In the genomic region with DNA sequence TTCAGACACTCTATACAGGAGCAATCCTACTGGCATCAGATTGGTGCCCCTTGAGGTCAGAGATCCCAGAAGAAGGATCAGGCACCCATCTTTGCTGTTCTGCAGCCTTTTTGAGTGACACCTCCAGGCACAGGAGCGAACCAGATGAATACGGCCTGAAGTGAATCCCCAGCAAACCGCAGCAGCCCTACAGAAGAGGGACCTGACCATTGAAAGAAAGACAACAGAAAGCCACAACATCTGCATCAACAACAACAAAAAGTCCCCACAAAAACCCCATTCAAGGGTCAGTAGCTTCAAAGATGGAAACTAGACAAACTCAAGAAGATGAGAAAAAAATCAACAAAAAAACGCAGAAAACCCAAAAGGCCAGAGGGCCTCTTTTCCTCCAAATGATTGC, we compare ENCODE assay signal across 11 cellular contexts.
DNase-seq lines count a peak whose midpoint lies in the region; ATAC-seq and TF ChIP-seq lines count a peak whose summit lies in the region.
"Had no signal": no experiment of that assay in that cellular context is flagged by ENCODE, and none has a peak within 500 bp of the region (broad histone marks: within the 10 kb centered on the region; RNA-seq: fewer than 3 reads in every experiment).

No MANE protein-coding gene starts in this region.

- no peak overlapping the region for H3K4me3 Mint-ChIP-seq in activated B cell treated with CpG ODN at 0.5 μM for 24 hours

- H3K27ac Mint-ChIP-seq in activated B cell treated with CpG ODN at 0.5 μM for 24 hours, result peak overlapping the region; percentile 64

- DNase-seq in activated B cell treated with CpG ODN at 0.5 μM for 24 hours (no peak), NCI-H345 (lab: John Stamatoyannopoulos, UW) (no peak), activated gamma-delta T cell treated with Interleukin-2 at 50 U/mL for 16 hours (no peak), substantia nigra (lab: John Stamatoyannopoulos, UW) (no peak), GOT3 (lab: John Stamatoyannopoulos, UW) (no peak)
- DNase-seq: Kasumi-1 had no signal

- peak; percentile 85 for ATAC-seq in GM18502 (IDR thresholded peaks at IDR 0.05; ENCODE audit: poor library complexity, unreplicated experiment)
- ATAC-seq in GM21367 (IDR thresholded peaks at IDR 0.05; ENCODE audit: unreplicated experiment), result peak; percentile 82
- ATAC-seq in HG03045 (IDR thresholded peaks at IDR 0.05; ENCODE audit: unreplicated experiment), result peak; percentile 87
- peak; percentile 57 for ATAC-seq in activated B cell treated with CpG ODN at 0.5 μM for 24 hours (ENCODE audit: low read depth)

- TF ChIP-seq CTCF in activated B cell treated with CpG ODN at 0.5 μM for 24 hours (IDR thresholded peaks at IDR 0.05), result no peak

- POLR2A ChIA-PET in activated B cell treated with CpG ODN at 0.5 μM for 24 hours (lab: Charles Lee), result no interaction called here

- no peak overlapping the region for H3K27ac ChIP-seq in substantia nigra (ENCODE audit: low read depth, low read length, poor library complexity, severe bottlenecking)
- H3K27ac ChIP-seq: C4-2B, left lung had no signal

- H3K36me3 Mint-ChIP-seq in activated B cell treated with CpG ODN at 0.5 μM for 24 hours (ENCODE audit: low read depth), result no peaks in the 10 kb centered on the region

- CTCF ChIA-PET in activated B cell treated with CpG ODN at 0.5 μM for 24 hours (lab: Charles Lee), result no interaction called here

- no peaks in the 10 kb centered on the region for H3K27me3 Mint-ChIP-seq in activated B cell treated with CpG ODN at 0.5 μM for 24 hours

- H3K9me3 Mint-ChIP-seq in activated B cell treated with CpG ODN at 0.5 μM for 24 hours, result peaks cover 10% of the 10 kb centered on the region

- H3K4me1 Mint-ChIP-seq in activated B cell treated with CpG ODN at 0.5 μM for 24 hours, result peaks cover 17% of the 10 kb centered on the region

- intact Hi-C loops in activated B cell treated with CpG ODN at 0.5 μM for 24 hours (cut with micrococcal nuclease), result no loop called here
